ENCODE assay signal across 36 cellular contexts in genomic region chr4:126995235-126995634, GRCh38.
"Had no signal": no experiment of that assay in that cellular context is flagged by ENCODE, and none has a peak within 500 bp of the region (broad histone marks: within the 10 kb centered on the region; RNA-seq: fewer than 3 reads in every experiment).

No MANE protein-coding gene starts in this region.

- H3K9me3 ChIP-seq: adrenal gland, body of pancreas, esophagus muscularis mucosa, gastrocnemius medialis had no signal

- H3K4me3 Mint-ChIP-seq: activated CD4-positive, alpha-beta memory T cell treated with anti-CD3 and anti-CD28 coated beads for 36 hours; activated CD4-positive, alpha-beta T cell treated with anti-CD3 and anti-CD28 coated beads for 36 hours; activated CD4-positive, alpha-beta T cell treated with anti-CD3 and anti-CD28 coated beads, Interleukin-2, amount 10 ng/mL, durations not matched to agents 24 days and 14 days; activated CD8-positive, alpha-beta memory T cell treated with anti-CD3 and anti-CD28 coated beads, Interleukin-2, amount 10 ng/mL, durations not matched to agents 7 days and 5 days; activated CD8-positive, alpha-beta T cell treated with anti-CD3 and anti-CD28 coated beads, Interleukin-2, amount 10 ng/mL, durations not matched to agents 7 days and 5 days; activated naive CD4-positive, alpha-beta T cell treated with anti-CD3 and anti-CD28 coated beads for 36 hours; activated naive CD4-positive, alpha-beta T cell treated with anti-CD3 and anti-CD28 coated beads, Interleukin-2, amount 50 U/mL, for 24 hours; activated naive CD8-positive, alpha-beta T cell treated with anti-CD3 and anti-CD28 coated beads for 36 hours; activated naive CD8-positive, alpha-beta T cell treated with anti-CD3 and anti-CD28 coated beads, Interleukin-2, amount 50 U/mL, for 24 hours; activated T-helper 1 cell treated with anti-CD3 and anti-CD28 coated beads, Interleukin-12 subunit alpha, Interleukin-12 subunit beta, Interleukin-2, Interleukin-4 antibody, amounts not matched to agents 30 ng/mL and 10 ng/mL and 1 ng/mL, durations not matched to agents 14 hours and 24 hours and 36 hours; effector memory CD8-positive, alpha-beta T cell; T-helper 17 cell; T-helper 2 cell treated with Interferon-gamma antibody and Interleukin-4, amounts not matched to agents 5 μg/mL and 100 μg/mL, for 36 hours had no signal

- H3K27me3 Mint-ChIP-seq: activated CD4-positive, alpha-beta memory T cell treated with anti-CD3 and anti-CD28 coated beads for 36 hours; activated CD4-positive, alpha-beta T cell treated with anti-CD3 and anti-CD28 coated beads for 36 hours; activated CD4-positive, alpha-beta T cell treated with anti-CD3 and anti-CD28 coated beads, Interleukin-2, amount 10 ng/mL, durations not matched to agents 24 days and 14 days; activated CD8-positive, alpha-beta memory T cell treated with anti-CD3 and anti-CD28 coated beads, Interleukin-2, amount 10 ng/mL, durations not matched to agents 7 days and 5 days; activated naive CD4-positive, alpha-beta T cell treated with anti-CD3 and anti-CD28 coated beads, Interleukin-2, amount 50 U/mL, for 24 hours; activated naive CD8-positive, alpha-beta T cell treated with anti-CD3 and anti-CD28 coated beads for 36 hours; activated naive CD8-positive, alpha-beta T cell treated with anti-CD3 and anti-CD28 coated beads, Interleukin-2, amount 50 U/mL, for 24 hours; effector memory CD8-positive, alpha-beta T cell; T-helper 17 cell had no signal

- ATAC-seq: activated CD4-positive, alpha-beta T cell treated with anti-CD3 and anti-CD28 coated beads for 36 hours; activated CD8-positive, alpha-beta memory T cell treated with anti-CD3 and anti-CD28 coated beads, Interleukin-2, amount 10 ng/mL, durations not matched to agents 7 days and 5 days; activated CD8-positive, alpha-beta T cell treated with anti-CD3 and anti-CD28 coated beads, Interleukin-2, amount 10 ng/mL, durations not matched to agents 7 days and 5 days; activated naive CD8-positive, alpha-beta T cell treated with anti-CD3 and anti-CD28 coated beads, Interleukin-2, amount 50 U/mL, for 24 hours; body of pancreas; effector memory CD8-positive, alpha-beta T cell; foreskin keratinocyte; gastrocnemius medialis; heart right ventricle; T-helper 17 cell had no signal

- H3K4me1 ChIP-seq: adrenal gland, esophagus muscularis mucosa, foreskin keratinocyte, gastrocnemius medialis had no signal

- H3K4me1 Mint-ChIP-seq: activated CD4-positive, alpha-beta T cell treated with anti-CD3 and anti-CD28 coated beads for 36 hours; activated CD4-positive, alpha-beta T cell treated with anti-CD3 and anti-CD28 coated beads, Interleukin-2, amount 10 ng/mL, durations not matched to agents 24 days and 14 days; activated CD8-positive, alpha-beta memory T cell treated with anti-CD3 and anti-CD28 coated beads, Interleukin-2, amount 10 ng/mL, durations not matched to agents 7 days and 5 days; activated naive CD4-positive, alpha-beta T cell treated with anti-CD3 and anti-CD28 coated beads, Interleukin-2, amount 50 U/mL, for 24 hours; activated naive CD8-positive, alpha-beta T cell treated with anti-CD3 and anti-CD28 coated beads for 36 hours; activated naive CD8-positive, alpha-beta T cell treated with anti-CD3 and anti-CD28 coated beads, Interleukin-2, amount 50 U/mL, for 24 hours; T-helper 17 cell had no signal

- H3K9me3 Mint-ChIP-seq: activated CD4-positive, alpha-beta T cell treated with anti-CD3 and anti-CD28 coated beads, Interleukin-2, amount 10 ng/mL, durations not matched to agents 24 days and 14 days; activated T-helper 1 cell treated with anti-CD3 and anti-CD28 coated beads, Interleukin-12 subunit alpha, Interleukin-12 subunit beta, Interleukin-2, Interleukin-4 antibody, amounts not matched to agents 30 ng/mL and 10 ng/mL and 1 ng/mL, durations not matched to agents 14 hours and 24 hours and 36 hours; T-helper 2 cell treated with Interferon-gamma antibody and Interleukin-4, amounts not matched to agents 5 μg/mL and 100 μg/mL, for 36 hours had no signal

- H3K27me3 ChIP-seq: adrenal gland, body of pancreas, esophagus muscularis mucosa, foreskin keratinocyte, gastrocnemius medialis, heart right ventricle had no signal

- H3K36me3 Mint-ChIP-seq: activated CD4-positive, alpha-beta memory T cell treated with anti-CD3 and anti-CD28 coated beads for 36 hours; activated CD8-positive, alpha-beta memory T cell treated with anti-CD3 and anti-CD28 coated beads, Interleukin-2, amount 10 ng/mL, durations not matched to agents 7 days and 5 days; activated naive CD4-positive, alpha-beta T cell treated with anti-CD3 and anti-CD28 coated beads, Interleukin-2, amount 50 U/mL, for 24 hours; activated naive CD8-positive, alpha-beta T cell treated with anti-CD3 and anti-CD28 coated beads for 36 hours had no signal

- H3K4me3 ChIP-seq: adrenal gland, body of pancreas, esophagus muscularis mucosa, gastrocnemius medialis, heart right ventricle had no signal

- H3K27ac ChIP-seq: adrenal gland, body of pancreas, esophagus muscularis mucosa, foreskin keratinocyte, gastrocnemius medialis, heart right ventricle, WERI-Rb-1 had no signal

- H3K27ac Mint-ChIP-seq: activated CD4-positive, alpha-beta memory T cell treated with anti-CD3 and anti-CD28 coated beads for 36 hours; activated CD4-positive, alpha-beta T cell treated with anti-CD3 and anti-CD28 coated beads for 36 hours; activated CD4-positive, alpha-beta T cell treated with anti-CD3 and anti-CD28 coated beads, Interleukin-2, amount 10 ng/mL, durations not matched to agents 24 days and 14 days; activated CD8-positive, alpha-beta memory T cell treated with anti-CD3 and anti-CD28 coated beads, Interleukin-2, amount 10 ng/mL, durations not matched to agents 7 days and 5 days; activated CD8-positive, alpha-beta T cell treated with anti-CD3 and anti-CD28 coated beads, Interleukin-2, amount 10 ng/mL, durations not matched to agents 7 days and 5 days; activated naive CD4-positive, alpha-beta T cell treated with anti-CD3 and anti-CD28 coated beads for 36 hours; activated naive CD4-positive, alpha-beta T cell treated with anti-CD3 and anti-CD28 coated beads, Interleukin-2, amount 50 U/mL, for 24 hours; activated naive CD8-positive, alpha-beta T cell treated with anti-CD3 and anti-CD28 coated beads for 36 hours; activated naive CD8-positive, alpha-beta T cell treated with anti-CD3 and anti-CD28 coated beads, Interleukin-2, amount 50 U/mL, for 24 hours; activated T-helper 1 cell treated with anti-CD3 and anti-CD28 coated beads, Interleukin-12 subunit alpha, Interleukin-12 subunit beta, Interleukin-2, Interleukin-4 antibody, amounts not matched to agents 30 ng/mL and 10 ng/mL and 1 ng/mL, durations not matched to agents 14 hours and 24 hours and 36 hours; activated T-helper 2 cell treated with anti-CD3 and anti-CD28 coated beads, Interferon-gamma antibody, Interleukin-2, Interleukin-4, amounts not matched to agents 10 μg/mL and 5 μg/mL and 100 μg/mL, durations not matched to agents 14 hours and 24 hours and 36 hours; effector memory CD8-positive, alpha-beta T cell; T-helper 17 cell; T-helper 2 cell treated with Interferon-gamma antibody and Interleukin-4, amounts not matched to agents 5 μg/mL and 100 μg/mL, for 36 hours had no signal

- DNase-seq: activated CD4-positive, alpha-beta memory T cell treated with anti-CD3 and anti-CD28 coated beads for 36 hours; activated CD4-positive, alpha-beta T cell treated with anti-CD3 and anti-CD28 coated beads for 36 hours; activated CD4-positive, alpha-beta T cell treated with anti-CD3 and anti-CD28 coated beads, Interleukin-2, amount 10 ng/mL, durations not matched to agents 24 days and 14 days; activated CD4-positive, CD25-positive, alpha-beta regulatory T cell; activated CD4-positive, CD25-positive, alpha-beta regulatory T cell treated with anti-CD3 and anti-CD28 coated beads, Interleukin-2, amount 50 U/mL, for 72 hours; activated CD8-positive, alpha-beta memory T cell treated with anti-CD3 and anti-CD28 coated beads, Interleukin-2, amount 10 ng/mL, durations not matched to agents 7 days and 5 days; activated CD8-positive, alpha-beta memory T cell treated with anti-CD3 and anti-CD28 coated beads, Interleukin-2, amount 50 U/mL, for 4 hours; activated CD8-positive, alpha-beta T cell treated with anti-CD3 and anti-CD28 coated beads, Interleukin-2, amount 10 ng/mL, durations not matched to agents 7 days and 5 days; activated effector memory CD4-positive, alpha-beta T cell treated with anti-CD3 and anti-CD28 coated beads, Interleukin-2, amount 50 U/mL, for 16 hours; activated naive CD4-positive, alpha-beta T cell treated with anti-CD3 and anti-CD28 coated beads for 36 hours; activated naive CD8-positive, alpha-beta T cell treated with anti-CD3 and anti-CD28 coated beads for 36 hours; activated naive CD8-positive, alpha-beta T cell treated with anti-CD3 and anti-CD28 coated beads, Interleukin-2, amount 50 U/mL, for 24 hours; activated T-cell treated with anti-CD3 and anti-CD28 coated beads, Interleukin-2, amount 50 U/mL, for 1 hour; activated T-cell treated with anti-CD3 and anti-CD28 coated beads, Interleukin-2, amount 50 U/mL, for 48 hours; adrenal gland; amygdala; aorta; body of pancreas; caudate nucleus; cortex of kidney; dermis blood vessel endothelial cell; effector CD4-positive, alpha-beta T cell; effector memory CD8-positive, alpha-beta T cell; erythroblast; foreskin keratinocyte; gastrocnemius medialis; heart right ventricle; T-helper 17 cell; T1000; WERI-Rb-1 had no signal

- H3K36me3 ChIP-seq: adrenal gland, esophagus muscularis mucosa, gastrocnemius medialis, heart right ventricle, WERI-Rb-1 had no signal

- FAIRE-seq: colon had no signal
